23 cellular contexts compared by ENCODE assay signal in the genomic region with DNA sequence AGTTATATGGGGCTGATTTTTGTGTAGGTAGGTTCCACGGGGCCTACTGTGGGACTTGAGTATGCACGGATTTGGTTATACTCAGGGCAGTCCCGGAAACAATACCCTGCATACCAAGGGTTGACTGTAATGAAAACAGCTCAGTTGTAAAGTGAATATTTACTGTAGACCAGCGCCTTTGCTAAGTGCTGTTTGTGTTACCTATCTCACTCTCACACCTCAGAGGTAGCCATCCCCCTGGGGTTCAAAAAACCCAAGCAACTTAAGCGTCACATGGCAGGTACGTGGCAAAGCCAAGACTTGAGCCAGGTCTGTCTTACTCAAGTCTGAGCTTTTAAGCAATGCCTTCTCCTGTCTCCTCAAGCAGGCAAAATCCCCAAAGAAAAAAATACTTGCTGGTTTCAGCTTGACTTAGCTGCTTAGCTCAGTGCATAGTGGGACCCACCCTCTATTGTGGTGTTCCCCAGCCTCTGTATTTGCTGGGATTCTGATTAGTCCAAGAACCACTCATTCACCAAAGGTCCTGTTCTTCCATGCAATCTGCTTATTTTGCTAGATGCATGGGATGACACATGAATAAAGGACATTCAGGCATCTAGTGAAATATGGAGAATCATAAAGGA. TPM values are rescaled to one million over a fixed set of nuclear protein-coding genes. Genes with fewer than 3 reads are reported as not detected.
DNase-seq lines count a peak whose midpoint lies in the region; ATAC-seq, FAIRE-seq and TF ChIP-seq lines count a peak whose summit lies in the region.
"Had no signal": no experiment of that assay in that cellular context is flagged by ENCODE, and none has a peak within 500 bp of the region (broad histone marks: within the 10 kb centered on the region; RNA-seq: fewer than 3 reads in every experiment).

No MANE protein-coding gene starts in this region.

- intact Hi-C loops in MCF 10A (cut with micrococcal nuclease): no loop called here
- intact Hi-C loops in breast epithelium (cut with DNase I; ENCODE audit: low total_unique reads): no loop called here
- intact Hi-C loops in left lung (cut with DNase I): no loop called here
- intact Hi-C loops in upper lobe of right lung (cut with DNase I): no loop called here

- FAIRE-seq in H1 (lab: Jason Lieb, UNC): no peak

- ATAC-seq in left lung (peak; percentile 55), upper lobe of right lung (peak; percentile 62)
- no peak for ATAC-seq in natural killer cell treated with Interleukin-12 subunit alpha and Interleukin-12 subunit beta and Interleukin-15 and Interleukin-18, amount 100 ng/mL, for 72 hours
- ATAC-seq: activated naive CD4-positive, alpha-beta T cell treated with anti-CD3 and anti-CD28 coated beads, Interleukin-2, amount 50 U/mL, for 72 hours had no signal

- H3K9me3 Mint-ChIP-seq in MCF 10A (ENCODE audit: unreplicated experiment): no peaks in the 10 kb centered on the region
- no peaks in the 10 kb centered on the region for H3K9me3 Mint-ChIP-seq in activated naive CD4-positive, alpha-beta T cell treated with anti-CD3 and anti-CD28 coated beads, Interleukin-2, amount 10 ng/mL, durations not matched to agents 7 days and 5 days
- no peaks in the 10 kb centered on the region for H3K9me3 Mint-ChIP-seq in natural killer cell treated with Interleukin-12 subunit alpha and Interleukin-12 subunit beta and Interleukin-15 and Interleukin-18, amount 100 ng/mL, for 72 hours
- H3K9me3 Mint-ChIP-seq: activated CD4-positive, alpha-beta T cell treated with anti-CD3 and anti-CD28 coated beads, Interleukin-2, amount 10 ng/mL, durations not matched to agents 24 days and 14 days; activated naive CD4-positive, alpha-beta T cell treated with anti-CD3 and anti-CD28 coated beads, Interleukin-2, amount 50 U/mL, for 72 hours; activated T-helper 1 cell treated with anti-CD3 and anti-CD28 coated beads, Interleukin-12 subunit alpha, Interleukin-12 subunit beta, Interleukin-2, Interleukin-4 antibody, amounts not matched to agents 30 ng/mL and 10 ng/mL and 1 ng/mL, durations not matched to agents 14 hours and 24 hours and 36 hours; stimulated activated naive CD8-positive, alpha-beta T cell treated with anti-CD3 and anti-CD28 coated beads, Interleukin-15, Interleukin-2, amounts not matched to agents 100 ng/mL and 50 ng/mL, for 24 hours; T-helper 1 cell treated with Interleukin-12 subunit alpha and Interleukin-12 subunit beta and Interleukin-4 antibody, amounts not matched to agents 30 μg/mL and 1 μg/mL, for 36 hours had no signal

- peaks cover 26% of the 10 kb centered on the region for H3K4me1 Mint-ChIP-seq in MCF 10A (ENCODE audit: insufficient read depth, unreplicated experiment)
- peaks cover 6% of the 10 kb centered on the region for H3K4me1 Mint-ChIP-seq in activated naive CD4-positive, alpha-beta T cell treated with anti-CD3 and anti-CD28 coated beads, Interleukin-2, amount 10 ng/mL, durations not matched to agents 7 days and 5 days
- peaks cover 0 to 6% of the 10 kb centered on the region in 2 donors for H3K4me1 Mint-ChIP-seq in natural killer cell treated with Interleukin-12 subunit alpha and Interleukin-12 subunit beta and Interleukin-15 and Interleukin-18, amount 100 ng/mL, for 72 hours (ENCODE audit: low read depth in 2 of 2)

- no peak overlapping the region for H4K91ac ChIP-seq in H1 (replicated peaks; ENCODE audit: insufficient read length, low read length)

- no peaks in the 10 kb centered on the region for H4K20me1 ChIP-seq in H1 (replicated peaks in 1 of 2; ENCODE audit: control insufficient read depth in 1 of 2, insufficient read depth in 2 of 2, low read length in 2 of 2)

- peak overlapping the region; percentile 44; the same call in 1 of the 2 replicates for H3K18ac ChIP-seq in H1 (ENCODE audit: extremely low read depth, low read length)

- peak overlapping the region; percentile 16; the same call in 1 of the 2 replicates for H4K8ac ChIP-seq in H1 (ENCODE audit: extremely low read depth, insufficient read depth, low read length)

- H3K4me3 ChIP-seq in breast epithelium: no peak overlapping the region
- H3K4me3 ChIP-seq in H1 (ENCODE audit: extremely low read depth in 1 of 4, insufficient read depth in 2 of 4, low read depth in 3 of 4, low read length in 4 of 4): no peak overlapping the region
- no peak overlapping the region for H3K4me3 ChIP-seq in left lung
- H3K4me3 ChIP-seq in upper lobe of right lung: no peak overlapping the region
- H3K4me3 ChIP-seq: ascending aorta, thyroid gland had no signal

- 64% methylated on average over 6 of the region's 6 CpGs; no CpG with 5 or more reads in 1 of the 2 experiments for WGBS in H1 (ENCODE audit: extremely low coverage in 1 of 2, insufficient coverage in 1 of 2, insufficient read length in 1 of 2, insufficient replicate concordance in 2 of 2, low coverage in 1 of 2, low lambda C conversion rate in 2 of 2, missing lambda C conversion rate in 1 of 2), 2 experiments

- CTCF ChIA-PET in MCF 10A (lab: Yijun Ruan, JAX) (interaction anchor here (0.7 to 2.9 kb wide), 6 partner anchors 10 to 83 kb away, joined by 3 to 14 read pairs (median 9); no protein-coding TSS in a partner anchor), H1 (lab: Charles Lee; ENCODE audit: partially characterized antibody) (interaction anchor here (0.6 to 1.0 kb wide), 3 partner anchors 24 to 146 kb away, joined by 3 to 5 read pairs (median 3); no protein-coding TSS in a partner anchor)
- CTCF ChIA-PET in activated naive CD4-positive, alpha-beta T cell treated with anti-CD3 and anti-CD28 coated beads, Interleukin-2, amount 10 ng/mL, durations not matched to agents 7 days and 5 days (lab: Charles Lee): no interaction called here

- no peak for TF ChIP-seq CTCF in MCF 10A (IDR thresholded peaks at IDR 0.05; ENCODE audit: unreplicated experiment)
- TF ChIP-seq CTCF in breast epithelium (IDR thresholded peaks at IDR 0.05): no peak
- no peak for TF ChIP-seq CTCF in H1 (IDR thresholded peaks at IDR 0.05; ENCODE audit: control extremely low read depth in 1 of 3, insufficient read depth in 1 of 3, low read depth in 1 of 3, low read length in 3 of 3)
- TF ChIP-seq CTCF in left lung (IDR thresholded peaks at IDR 0.05): no peak
- TF ChIP-seq CTCF in upper lobe of right lung (IDR thresholded peaks at IDR 0.05): no peak

- no peak for TF ChIP-seq RAD21 in H1 (IDR thresholded peaks at IDR 0.05 in 1 of 2, conservative IDR thresholded peaks at IDR 0.05 in 1 of 2; ENCODE audit: low read depth in 2 of 2, low read length in 2 of 2)

- no peak overlapping the region for H3K27ac ChIP-seq in breast epithelium
- H3K27ac ChIP-seq in H1 (ENCODE audit: low read depth, low read length): 0 out of 2 replicates have a peak overlapping the region, but pooled peaks have one; percentile 18
- H3K27ac ChIP-seq in left lung: no peak overlapping the region
- no peak overlapping the region for H3K27ac ChIP-seq in upper lobe of right lung
- H3K27ac ChIP-seq: 22Rv1, ascending aorta, thyroid gland had no signal

- TF ChIP-seq POLR2A in breast epithelium (IDR thresholded peaks at IDR 0.05): no peak
- no peak for TF ChIP-seq POLR2A in H1 (IDR thresholded peaks at IDR 0.05; ENCODE audit: control extremely low read depth in 1 of 2, low read depth in 2 of 2, low read length in 2 of 2)

- H2AFZ ChIP-seq in H1 (ENCODE audit: low read length): 0 out of 2 replicates have a peak overlapping the region, but pooled peaks have one; percentile 1

- no peak overlapping the region for H2AK5ac ChIP-seq in H1 (ENCODE audit: low read depth, low read length)

- H2BK120ac ChIP-seq in H1 (replicated peaks; ENCODE audit: low read depth, low read length): no peak overlapping the region

- no TSS peak for BruUV-seq in MCF 10A (replicated peaks; lab: Mats Ljungman, UMichigan)

- no peak overlapping the region for H3K56ac ChIP-seq in H1 (replicated peaks; ENCODE audit: insufficient read length, low read depth, low read length)

- H3K36me3 Mint-ChIP-seq in MCF 10A (ENCODE audit: insufficient read depth, unreplicated experiment): peaks cover 4% of the 10 kb centered on the region
- no peaks in the 10 kb centered on the region for H3K36me3 Mint-ChIP-seq in activated naive CD4-positive, alpha-beta T cell treated with anti-CD3 and anti-CD28 coated beads, Interleukin-2, amount 10 ng/mL, durations not matched to agents 7 days and 5 days
- H3K36me3 Mint-ChIP-seq in natural killer cell treated with Interleukin-12 subunit alpha and Interleukin-12 subunit beta and Interleukin-15 and Interleukin-18, amount 100 ng/mL, for 72 hours: no peaks in the 10 kb centered on the region
- H3K36me3 Mint-ChIP-seq: activated naive CD4-positive, alpha-beta T cell treated with anti-CD3 and anti-CD28 coated beads, Interleukin-2, amount 50 U/mL, for 72 hours had no signal

- H3K23me2 ChIP-seq in H1 (ENCODE audit: low read depth, low read length): peaks cover 2% of the 10 kb centered on the region; the same call in 1 of the 2 replicates

- H2BK15ac ChIP-seq in H1 (ENCODE audit: low read length): no peak overlapping the region

- no peak overlapping the region for H3K14ac ChIP-seq in H1 (ENCODE audit: insufficient read length)

- H4K5ac ChIP-seq in H1 (ENCODE audit: insufficient read length, low read depth, low read length): peak overlapping the region; percentile 18

- no peak for TF ChIP-seq EP300 in H1 (IDR thresholded peaks at IDR 0.05; ENCODE audit: borderline replicate concordance in 1 of 2, low read depth in 2 of 2, low read length in 2 of 2)

- peak overlapping the region; percentile 20 to 58 for H3K4me2 ChIP-seq in H1 (ENCODE audit: insufficient read depth in 1 of 2, low read depth in 2 of 2, low read length in 2 of 2)

- H3K9me3 ChIP-seq in breast epithelium (no peaks in the 10 kb centered on the region), H1 (ENCODE audit: insufficient read depth in 2 of 2, low read depth in 1 of 2, low read length in 1 of 2) (no peaks in the 10 kb centered on the region), left lung (no peaks in the 10 kb centered on the region), upper lobe of right lung (no peaks in the 10 kb centered on the region)
- H3K9me3 ChIP-seq: ascending aorta, thyroid gland had no signal

- peak overlapping the region; percentile 35; the same call in 1 of the 2 replicates for H2BK5ac ChIP-seq in H1 (ENCODE audit: low read depth, low read length)

- no peak overlapping the region for H2BK12ac ChIP-seq in H1 (ENCODE audit: low read depth, low read length)

- H3K36me3 ChIP-seq in breast epithelium: no peaks in the 10 kb centered on the region
- H3K36me3 ChIP-seq in H1 (ENCODE audit: control insufficient read depth in 2 of 4, insufficient read depth in 4 of 4, low read length in 3 of 4): no peaks in the 10 kb centered on the region
- no peaks in the 10 kb centered on the region for H3K36me3 ChIP-seq in left lung
- no peaks in the 10 kb centered on the region for H3K36me3 ChIP-seq in upper lobe of right lung
- H3K36me3 ChIP-seq: ascending aorta, thyroid gland had no signal

- H3K79me1 ChIP-seq in H1 (ENCODE audit: low read depth, low read length): no peaks in the 10 kb centered on the region

- H2BK20ac ChIP-seq in H1 (ENCODE audit: low read length): no peak overlapping the region

- no peaks in the 10 kb centered on the region; a peak in 1 of 4 replicates for H3K79me2 ChIP-seq in H1 (ENCODE audit: control insufficient read depth in 1 of 2, insufficient read depth in 2 of 2, low read length in 2 of 2)

- peak overlapping the region; percentile 39 for H3K27ac Mint-ChIP-seq in MCF 10A (ENCODE audit: low read depth, unreplicated experiment)
- no peak overlapping the region for H3K27ac Mint-ChIP-seq in activated naive CD4-positive, alpha-beta T cell treated with anti-CD3 and anti-CD28 coated beads, Interleukin-2, amount 10 ng/mL, durations not matched to agents 7 days and 5 days
- H3K27ac Mint-ChIP-seq in natural killer cell treated with Interleukin-12 subunit alpha and Interleukin-12 subunit beta and Interleukin-15 and Interleukin-18, amount 100 ng/mL, for 72 hours: no peak overlapping the region
- H3K27ac Mint-ChIP-seq: activated CD4-positive, alpha-beta T cell treated with anti-CD3 and anti-CD28 coated beads, Interleukin-2, amount 10 ng/mL, durations not matched to agents 24 days and 14 days; activated T-helper 1 cell treated with anti-CD3 and anti-CD28 coated beads, Interleukin-12 subunit alpha, Interleukin-12 subunit beta, Interleukin-2, Interleukin-4 antibody, amounts not matched to agents 30 ng/mL and 10 ng/mL and 1 ng/mL, durations not matched to agents 14 hours and 24 hours and 36 hours; stimulated activated naive CD8-positive, alpha-beta T cell treated with anti-CD3 and anti-CD28 coated beads, Interleukin-15, Interleukin-2, amounts not matched to agents 100 ng/mL and 50 ng/mL, for 24 hours; T-helper 1 cell treated with Interleukin-12 subunit alpha and Interleukin-12 subunit beta and Interleukin-4 antibody, amounts not matched to agents 30 μg/mL and 1 μg/mL, for 36 hours had no signal

- peak overlapping the region in 1 of 4 experiments; percentile 63; a peak in 1 of 7 replicates for H3K9ac ChIP-seq in H1 (replicated peaks in 1 of 4; ENCODE audit: extremely low read depth in 1 of 4, low read depth in 3 of 4, low read length in 3 of 4)

- POLR2A ChIA-PET in MCF 10A (lab: Yijun Ruan, JAX): interaction anchor here (0.6 to 8.9 kb wide), 9 partner anchors 10 to 80 kb away, joined by 3 to 128 read pairs (median 3); a partner anchor contains a TSS
- POLR2A ChIA-PET in H1 (lab: Charles Lee; ENCODE audit: partially characterized antibody): interaction anchor here (0.7 to 3.8 kb wide), 3 partner anchors 35 to 62 kb away, joined by 3 to 19 read pairs (median 3); a partner anchor contains a TSS

- no peak for DNase-seq in MCF 10A (ENCODE audit: unreplicated experiment)
- no peak for DNase-seq in breast epithelium (ENCODE audit: low spot score in 2 of 2)
- DNase-seq in H1 (ENCODE audit: low read depth in 1 of 2, low spot score in 2 of 2): no peak
- DNase-seq in left lung: no peak
- DNase-seq in upper lobe of right lung: no peak
- no peak for DNase-seq in activated naive CD4-positive, alpha-beta T cell treated with anti-CD3 and anti-CD28 coated beads, Interleukin-2, amount 10 ng/mL, durations not matched to agents 7 days and 5 days
- no peak for DNase-seq in globus pallidus (ENCODE audit: low spot score)
- DNase-seq in natural killer cell treated with Interleukin-12 subunit alpha and Interleukin-12 subunit beta and Interleukin-15 and Interleukin-18, amount 100 ng/mL, for 72 hours (ENCODE audit: low spot score): no peak
- DNase-seq: activated CD4-positive, alpha-beta T cell treated with anti-CD3 and anti-CD28 coated beads, Interleukin-2, amount 10 ng/mL, durations not matched to agents 24 days and 14 days; effector CD4-positive, alpha-beta T cell; glutamatergic neuron; NCI-H526 treated with DMSO at 0.1 percent for 48 hours; nucleus accumbens; retina; stimulated activated CD4-positive, alpha-beta T cell treated with anti-CD3 and anti-CD28 coated beads, Interleukin-12 subunit alpha, Interleukin-12 subunit beta, amount 100 ng/mL, for 4 hours; stimulated activated CD4-positive, alpha-beta T cell treated with anti-CD3 and anti-CD28 coated beads, Interleukin-4, amount 100 ng/mL, for 4 hours; thyroid gland had no signal

- H3K4me3 Mint-ChIP-seq in MCF 10A (ENCODE audit: unreplicated experiment): no peak overlapping the region
- H3K4me3 Mint-ChIP-seq in activated naive CD4-positive, alpha-beta T cell treated with anti-CD3 and anti-CD28 coated beads, Interleukin-2, amount 10 ng/mL, durations not matched to agents 7 days and 5 days: no peak overlapping the region
- no peak overlapping the region for H3K4me3 Mint-ChIP-seq in natural killer cell treated with Interleukin-12 subunit alpha and Interleukin-12 subunit beta and Interleukin-15 and Interleukin-18, amount 100 ng/mL, for 72 hours
- H3K4me3 Mint-ChIP-seq: activated CD4-positive, alpha-beta T cell treated with anti-CD3 and anti-CD28 coated beads, Interleukin-2, amount 10 ng/mL, durations not matched to agents 24 days and 14 days; activated T-helper 1 cell treated with anti-CD3 and anti-CD28 coated beads, Interleukin-12 subunit alpha, Interleukin-12 subunit beta, Interleukin-2, Interleukin-4 antibody, amounts not matched to agents 30 ng/mL and 10 ng/mL and 1 ng/mL, durations not matched to agents 14 hours and 24 hours and 36 hours; stimulated activated naive CD8-positive, alpha-beta T cell treated with anti-CD3 and anti-CD28 coated beads, Interleukin-15, Interleukin-2, amounts not matched to agents 100 ng/mL and 50 ng/mL, for 24 hours; T-helper 1 cell treated with Interleukin-12 subunit alpha and Interleukin-12 subunit beta and Interleukin-4 antibody, amounts not matched to agents 30 μg/mL and 1 μg/mL, for 36 hours had no signal

- H3K4me1 ChIP-seq in breast epithelium (no peaks in the 10 kb centered on the region), H1 (replicated peaks in 1 of 4; ENCODE audit: control insufficient read depth in 3 of 4, insufficient read depth in 4 of 4, low read length in 3 of 4) (peaks cover 4 to 8% (median 5%) of the 10 kb centered on the region in 4 experiments; a peak in 5 of 7 replicates), left lung (peaks cover 8 to 12% of the 10 kb centered on the region in 2 donors), upper lobe of right lung (peaks cover 10% of the 10 kb centered on the region)
- H3K4me1 ChIP-seq: ascending aorta, thyroid gland had no signal

- H3K27me3 ChIP-seq in breast epithelium: no peaks in the 10 kb centered on the region
- no peaks in the 10 kb centered on the region for H3K27me3 ChIP-seq in H1 (replicated peaks in 1 of 4; ENCODE audit: control insufficient read depth in 3 of 4, extremely low read depth in 1 of 4, insufficient read depth in 3 of 4, low read length in 3 of 4)
- H3K27me3 ChIP-seq in left lung: no peaks in the 10 kb centered on the region
- no peaks in the 10 kb centered on the region for H3K27me3 ChIP-seq in upper lobe of right lung
- H3K27me3 ChIP-seq: ascending aorta, thyroid gland had no signal

- H3K23ac ChIP-seq in H1 (ENCODE audit: insufficient read length): no peak overlapping the region

- H3K27me3 Mint-ChIP-seq in MCF 10A (ENCODE audit: insufficient read depth, unreplicated experiment): no peaks in the 10 kb centered on the region
- H3K27me3 Mint-ChIP-seq in activated naive CD4-positive, alpha-beta T cell treated with anti-CD3 and anti-CD28 coated beads, Interleukin-2, amount 10 ng/mL, durations not matched to agents 7 days and 5 days: no peaks in the 10 kb centered on the region
- H3K27me3 Mint-ChIP-seq in natural killer cell treated with Interleukin-12 subunit alpha and Interleukin-12 subunit beta and Interleukin-15 and Interleukin-18, amount 100 ng/mL, for 72 hours: no peaks in the 10 kb centered on the region
- H3K27me3 Mint-ChIP-seq: activated CD4-positive, alpha-beta T cell treated with anti-CD3 and anti-CD28 coated beads, Interleukin-2, amount 10 ng/mL, durations not matched to agents 24 days and 14 days; stimulated activated naive CD8-positive, alpha-beta T cell treated with anti-CD3 and anti-CD28 coated beads, Interleukin-15, Interleukin-2, amounts not matched to agents 100 ng/mL and 50 ng/mL, for 24 hours had no signal

- no peak overlapping the region for H3K4ac ChIP-seq in H1 (replicated peaks; ENCODE audit: insufficient read length, low read depth, low read length)

RNA-seq across cellular contexts. Expression of a gene that starts 34.2 kb away (rescaled TPM):
- total RNA-seq in MCF 10A (2022) (36.6 and 40.7 TPM in 2 replicates), breast epithelium (10 to 100 TPM; 43.5 to 60.7 (median 43.6) TPM), left lung (10 to 100 TPM; 31.7 to 32.9 TPM), upper lobe of right lung (35.0 TPM)
- 37.7 and 38.1 TPM in 2 replicates for total RNA-seq in H1 (2021; fragmentation: NEBNext Ultra II Directional; extraction: Animal tissue kit (Norgen Biotek cat#: 25700))
- polyA plus RNA-seq in H1 (2011; rRNA removed): 4.8 and 8.7 TPM in 2 replicates
- polyA plus RNA-seq in H1 (2011; cell fraction: cytosol; rRNA removed): 12.4 TPM
- polyA plus RNA-seq in H1 (2011; cell fraction: nucleus; rRNA removed): 10.4 TPM
- polyA plus RNA-seq in H1 (2012, experiment 1 of 2): 18.6 to 30.3 TPM (median 23.1 TPM) in 4 replicates
- 1.0 TPM for polyA plus RNA-seq in H1 (2012, experiment 2 of 2)
- 18.1 TPM for polyA plus RNA-seq in H1 (2013, experiment 1 of 2)
- 17.7 TPM for polyA plus RNA-seq in H1 (2013, experiment 2 of 2)
- polyA minus RNA-seq in H1 (2011; rRNA and poly(A)+ RNA removed): 53.9 and 68.3 TPM in 2 replicates
- polyA minus RNA-seq in H1 (2011; cell fraction: cytosol; rRNA and poly(A)+ RNA removed): 40.5 TPM
- polyA minus RNA-seq in H1 (2011; cell fraction: nucleus; rRNA and poly(A)+ RNA removed): 71.9 TPM
- total RNA-seq in natural killer cell treated with Interleukin-12 subunit alpha and Interleukin-12 subunit beta and Interleukin-15 and Interleukin-18, amount 100 ng/mL, for 72 hours: 10 to 100 TPM; 20.3 to 35.7 TPM

RNA-seq across cellular contexts. Expression of a gene that starts 34.9 kb away (rescaled TPM):
- total RNA-seq in MCF 10A (2022) (13.4 TPM in 2 replicates), breast epithelium (10 to 100 TPM in 1 of 3 donors, 1 to 10 TPM in 2; 4.5 to 11.1 (median 5.2) TPM), left lung (1 to 10 TPM; 6.9 to 9.2 TPM), upper lobe of right lung (7.1 TPM)
- total RNA-seq in H1 (2021; fragmentation: NEBNext Ultra II Directional; extraction: Animal tissue kit (Norgen Biotek cat#: 25700)): 9.9 and 12.1 TPM in 2 replicates
- polyA plus RNA-seq in H1 (2011; rRNA removed): 2.5 and 2.8 TPM in 2 replicates
- 5.5 TPM for polyA plus RNA-seq in H1 (2011; cell fraction: cytosol; rRNA removed)
- 2.9 TPM for polyA plus RNA-seq in H1 (2011; cell fraction: nucleus; rRNA removed)
- 6.5 to 11.6 TPM (median 6.7 TPM) in 4 replicates for polyA plus RNA-seq in H1 (2012, experiment 1 of 2)
- 3.1 TPM for polyA plus RNA-seq in H1 (2012, experiment 2 of 2)
- polyA plus RNA-seq in H1 (2013, experiment 1 of 2): 8.4 TPM
- 8.6 TPM for polyA plus RNA-seq in H1 (2013, experiment 2 of 2)
- polyA minus RNA-seq in H1 (2011; rRNA and poly(A)+ RNA removed): 3.4 and 4.3 TPM in 2 replicates
- polyA minus RNA-seq in H1 (2011; cell fraction: cytosol; rRNA and poly(A)+ RNA removed): 3.9 TPM
- 6.9 TPM for polyA minus RNA-seq in H1 (2011; cell fraction: nucleus; rRNA and poly(A)+ RNA removed)
- 10 to 100 TPM in 1 of 2 donors, 1 to 10 TPM in 1; 7.8 to 10.6 TPM for total RNA-seq in natural killer cell treated with Interleukin-12 subunit alpha and Interleukin-12 subunit beta and Interleukin-15 and Interleukin-18, amount 100 ng/mL, for 72 hours

Comparison
In these comparisons a context has a peak if more than half of its experiments do, and no peak if none do; other contexts are left out.
1. ATAC-seq: peak in left lung (single experiment) and upper lobe of right lung (single experiment); none in natural killer cell treated with Interleukin-12 subunit alpha and Interleukin-12 subunit beta and Interleukin-15 and Interleukin-18, amount 100 ng/mL, for 72 hours (0 of 2).